ENCODE assay signal across 10 cellular contexts in genomic region chr7:44608916-44609648, GRCh38. TPM values are rescaled to one million over a fixed set of nuclear protein-coding genes. Genes with fewer than 3 reads are reported as not detected.
A peak's percentile ranks its signal among the peaks of the same experiment; 100 is the strongest.
DNase-seq lines count a peak whose midpoint lies in the region; ATAC-seq and TF ChIP-seq lines count a peak whose summit lies in the region.
"Had no signal": no experiment of that assay in that cellular context is flagged by ENCODE, and none has a peak within 500 bp of the region (broad histone marks: within the 10 kb centered on the region; RNA-seq: fewer than 3 reads in every experiment).

No MANE protein-coding gene starts in this region.

- no peak for ATAC-seq in activated T-cell treated with anti-CD3 and anti-CD28 coated beads, Interleukin-2, amount 50 U/mL, for 72 hours (replicated peaks in 1 of 2)
- ATAC-seq in activated T-cell treated with anti-CD3 and anti-CD28 coated beads, Interleukin-2, amount 50 U/mL, for 4 hours = no peak
- ATAC-seq in stimulated activated effector memory CD8-positive, alpha-beta T cell treated with anti-CD3 and anti-CD28 coated beads, Interleukin-12 subunit alpha, Interleukin-12 subunit beta, amount 100 ng/mL, for 72 hours = no peak
- no peak for ATAC-seq in GM18858 (IDR thresholded peaks at IDR 0.05; ENCODE audit: unreplicated experiment)

- H3K36me3 ChIP-seq in endodermal cell (ENCODE audit: control insufficient read depth, insufficient read depth, low read length) = no peaks in the 10 kb centered on the region
- H3K36me3 ChIP-seq: thyroid gland had no signal

- H3K27me3 Mint-ChIP-seq in activated T-cell treated with anti-CD3 and anti-CD28 coated beads, Interleukin-2, amount 50 U/mL, for 72 hours (ENCODE audit: low read depth) = no peaks in the 10 kb centered on the region
- no peaks in the 10 kb centered on the region for H3K27me3 Mint-ChIP-seq in activated T-cell treated with anti-CD3 and anti-CD28 coated beads, Interleukin-2, amount 50 U/mL, for 4 hours (ENCODE audit: low read depth)
- H3K27me3 Mint-ChIP-seq in endodermal cell (ENCODE audit: insufficient read depth) = no peaks in the 10 kb centered on the region

- H3K4me1 Mint-ChIP-seq in activated T-cell treated with anti-CD3 and anti-CD28 coated beads, Interleukin-2, amount 50 U/mL, for 72 hours (ENCODE audit: low read depth) = peaks cover 64% of the 10 kb centered on the region
- peaks cover 46% of the 10 kb centered on the region for H3K4me1 Mint-ChIP-seq in activated T-cell treated with anti-CD3 and anti-CD28 coated beads, Interleukin-2, amount 50 U/mL, for 4 hours (ENCODE audit: low read depth)
- peaks cover 8% of the 10 kb centered on the region for H3K4me1 Mint-ChIP-seq in endodermal cell
- peaks cover 62% of the 10 kb centered on the region for H3K4me1 Mint-ChIP-seq in stimulated activated effector memory CD8-positive, alpha-beta T cell treated with anti-CD3 and anti-CD28 coated beads, Interleukin-12 subunit alpha, Interleukin-12 subunit beta, amount 100 ng/mL, for 72 hours

- TF ChIP-seq CTCF in RWPE1 (conservative IDR thresholded peaks at IDR 0.05; ENCODE audit: low read depth) = no peak
- no peak for TF ChIP-seq CTCF in endodermal cell (conservative IDR thresholded peaks at IDR 0.05)

- H3K27ac ChIP-seq in RWPE1 = peak overlapping the region; percentile 58
- H3K27ac ChIP-seq in endodermal cell (ENCODE audit: low read depth, low read length) = no peak overlapping the region
- H3K27ac ChIP-seq: thyroid gland had no signal

- H3K4me3 Mint-ChIP-seq in activated T-cell treated with anti-CD3 and anti-CD28 coated beads, Interleukin-2, amount 50 U/mL, for 72 hours = peak overlapping the region; percentile 39 to 55
- H3K4me3 Mint-ChIP-seq in activated T-cell treated with anti-CD3 and anti-CD28 coated beads, Interleukin-2, amount 50 U/mL, for 4 hours = no peak overlapping the region
- no peak overlapping the region for H3K4me3 Mint-ChIP-seq in endodermal cell
- H3K4me3 Mint-ChIP-seq in stimulated activated effector memory CD8-positive, alpha-beta T cell treated with anti-CD3 and anti-CD28 coated beads, Interleukin-12 subunit alpha, Interleukin-12 subunit beta, amount 100 ng/mL, for 72 hours = peak overlapping the region; percentile 19

- H3K9me3 ChIP-seq in endodermal cell (ENCODE audit: control insufficient read depth, low read length) = no peaks in the 10 kb centered on the region
- H3K9me3 ChIP-seq: thyroid gland had no signal

- H3K9me3 Mint-ChIP-seq in activated T-cell treated with anti-CD3 and anti-CD28 coated beads, Interleukin-2, amount 50 U/mL, for 72 hours = no peaks in the 10 kb centered on the region
- H3K9me3 Mint-ChIP-seq in activated T-cell treated with anti-CD3 and anti-CD28 coated beads, Interleukin-2, amount 50 U/mL, for 4 hours = no peaks in the 10 kb centered on the region
- H3K9me3 Mint-ChIP-seq in endodermal cell = no peaks in the 10 kb centered on the region
- no peaks in the 10 kb centered on the region for H3K9me3 Mint-ChIP-seq in stimulated activated effector memory CD8-positive, alpha-beta T cell treated with anti-CD3 and anti-CD28 coated beads, Interleukin-12 subunit alpha, Interleukin-12 subunit beta, amount 100 ng/mL, for 72 hours

- CTCF ChIA-PET in RWPE1 (lab: Yijun Ruan, JAX) = no interaction called here

- H3K27me3 ChIP-seq in endodermal cell (ENCODE audit: control insufficient read depth, insufficient read depth, low read length, poor library complexity, severe bottlenecking) = no peaks in the 10 kb centered on the region
- H3K27me3 ChIP-seq: thyroid gland had no signal

- POLR2A ChIA-PET in RWPE1 (lab: Yijun Ruan, JAX; ENCODE audit: low non-redundant PET) = no interaction called here

- H3K4me3 ChIP-seq in endodermal cell (ENCODE audit: low read length) = no peak overlapping the region
- H3K4me3 ChIP-seq: lung, thyroid gland had no signal

- peak overlapping the region; percentile 32 for H3K9ac ChIP-seq in endodermal cell (ENCODE audit: extremely low read depth, low read length, poor library complexity, severe bottlenecking)

- WGBS in endodermal cell (ENCODE audit: insufficient coverage in 1 of 2, insufficient read length in 1 of 2), 2 experiments = 95 to 96% methylated on average over 11 to 14 of the region's 14 CpGs

- DNase-seq in activated T-cell treated with anti-CD3 and anti-CD28 coated beads, Interleukin-2, amount 50 U/mL, for 72 hours = no peak
- no peak for DNase-seq in activated T-cell treated with anti-CD3 and anti-CD28 coated beads, Interleukin-2, amount 50 U/mL, for 4 hours
- peak; percentile 34 for DNase-seq in RWPE1 (ENCODE audit: low spot score)
- DNase-seq in endodermal cell = no peak
- no peak for DNase-seq in stimulated activated effector memory CD8-positive, alpha-beta T cell treated with anti-CD3 and anti-CD28 coated beads, Interleukin-12 subunit alpha, Interleukin-12 subunit beta, amount 100 ng/mL, for 72 hours (ENCODE audit: low spot score in 2 of 2)
- no peak for DNase-seq in NCI-H524 treated with DMSO at 0.1 percent for 48 hours (lab: John Stamatoyannopoulos, UW)
- no peak for DNase-seq in SIG-M5 treated with dmso at 0.1 percent for 504 hours (lab: John Stamatoyannopoulos, UW; ENCODE audit: unreplicated experiment)
- DNase-seq: thyroid gland had no signal

- H3K36me3 Mint-ChIP-seq in activated T-cell treated with anti-CD3 and anti-CD28 coated beads, Interleukin-2, amount 50 U/mL, for 72 hours (ENCODE audit: insufficient read depth in 2 of 2) = peaks cover 0 to 1% of the 10 kb centered on the region in 2 donors
- peaks cover 7% of the 10 kb centered on the region for H3K36me3 Mint-ChIP-seq in activated T-cell treated with anti-CD3 and anti-CD28 coated beads, Interleukin-2, amount 50 U/mL, for 4 hours (ENCODE audit: insufficient read depth)
- H3K36me3 Mint-ChIP-seq in endodermal cell (ENCODE audit: low read depth) = peaks cover 6% of the 10 kb centered on the region
- H3K36me3 Mint-ChIP-seq in stimulated activated effector memory CD8-positive, alpha-beta T cell treated with anti-CD3 and anti-CD28 coated beads, Interleukin-12 subunit alpha, Interleukin-12 subunit beta, amount 100 ng/mL, for 72 hours = peaks cover 42% of the 10 kb centered on the region

- H3K27ac Mint-ChIP-seq in activated T-cell treated with anti-CD3 and anti-CD28 coated beads, Interleukin-2, amount 50 U/mL, for 72 hours = no peak overlapping the region
- H3K27ac Mint-ChIP-seq in endodermal cell = peak overlapping the region; percentile 84
- no peak overlapping the region for H3K27ac Mint-ChIP-seq in stimulated activated effector memory CD8-positive, alpha-beta T cell treated with anti-CD3 and anti-CD28 coated beads, Interleukin-12 subunit alpha, Interleukin-12 subunit beta, amount 100 ng/mL, for 72 hours

- no peaks in the 10 kb centered on the region for H3K4me1 ChIP-seq in endodermal cell (ENCODE audit: control insufficient read depth, insufficient read depth, low read length)

RNA-seq across cellular contexts. Expression of gene OGDH, which starts 2.7 kb away (rescaled TPM):
- total RNA-seq in activated T-cell treated with anti-CD3 and anti-CD28 coated beads, Interleukin-2, amount 50 U/mL, for 72 hours = 10 to 100 TPM; 79.6 to 82.7 TPM
- 100 to 1,000 TPM in 1 of 3 donors, 10 to 100 TPM in 2; 83.0 to 105 (median 97.2) TPM for total RNA-seq in activated T-cell treated with anti-CD3 and anti-CD28 coated beads, Interleukin-2, amount 50 U/mL, for 4 hours
- 10 to 100 TPM; 82.5 to 96.0 TPM for total RNA-seq in endodermal cell
- 42.6 TPM for polyA plus RNA-seq in endodermal cell (2013, experiment 1 of 2)
- 42.7 TPM for polyA plus RNA-seq in endodermal cell (2013, experiment 2 of 2)

RNA-seq across cellular contexts. Expression of gene TMED4, which starts 27.1 kb away (rescaled TPM):
- total RNA-seq in activated T-cell treated with anti-CD3 and anti-CD28 coated beads, Interleukin-2, amount 50 U/mL, for 72 hours = 10 to 100 TPM; 73.6 to 79.8 TPM
- total RNA-seq in activated T-cell treated with anti-CD3 and anti-CD28 coated beads, Interleukin-2, amount 50 U/mL, for 4 hours = 10 to 100 TPM; 71.3 to 79.4 (median 71.4) TPM
- total RNA-seq in endodermal cell = 100 to 1,000 TPM in 1 of 2 donors, 10 to 100 TPM in 1; 75.4 to 109 TPM
- 105 TPM for polyA plus RNA-seq in endodermal cell (2013, experiment 1 of 2)
- 95.6 TPM for polyA plus RNA-seq in endodermal cell (2013, experiment 2 of 2)

RNA-seq across cellular contexts. Expression of gene DDX56, which starts 35.4 kb away (rescaled TPM):
- 10 to 100 TPM; 59.9 to 72.3 TPM for total RNA-seq in activated T-cell treated with anti-CD3 and anti-CD28 coated beads, Interleukin-2, amount 50 U/mL, for 72 hours
- total RNA-seq in activated T-cell treated with anti-CD3 and anti-CD28 coated beads, Interleukin-2, amount 50 U/mL, for 4 hours = 100 to 1,000 TPM; 224 to 239 (median 224) TPM
- 10 to 100 TPM; 73.6 to 79.2 TPM for total RNA-seq in endodermal cell
- polyA plus RNA-seq in endodermal cell (2013, experiment 1 of 2) = 66.7 TPM
- polyA plus RNA-seq in endodermal cell (2013, experiment 2 of 2) = 57.5 TPM

Comparison
In these comparisons a context has a peak if more than half of its experiments do, and no peak if none do; other contexts are left out.
1. H3K4me3 Mint-ChIP-seq: peak in activated T-cell treated with anti-CD3 and anti-CD28 coated beads, Interleukin-2, amount 50 U/mL, for 72 hours (2 of 2) and stimulated activated effector memory CD8-positive, alpha-beta T cell treated with anti-CD3 and anti-CD28 coated beads, Interleukin-12 subunit alpha, Interleukin-12 subunit beta, amount 100 ng/mL, for 72 hours (single experiment); none in activated T-cell treated with anti-CD3 and anti-CD28 coated beads, Interleukin-2, amount 50 U/mL, for 4 hours (single experiment) and endodermal cell (single experiment).